ENCODE assay signal across 10 cellular contexts in genomic region chr1:212242288-212242984, GRCh38. TPM values are rescaled to one million over a fixed set of nuclear protein-coding genes. Genes with fewer than 3 reads are reported as not detected.
DNase-seq lines count a peak whose midpoint lies in the region; ATAC-seq, FAIRE-seq and TF ChIP-seq lines count a peak whose summit lies in the region.
"Had no signal": no experiment of that assay in that cellular context is flagged by ENCODE, and none has a peak within 500 bp of the region (broad histone marks: within the 10 kb centered on the region; RNA-seq: fewer than 3 reads in every experiment).

No MANE protein-coding gene starts in this region.

- TF ChIP-seq CTCF in astrocyte (IDR thresholded peaks at IDR 0.05; ENCODE audit: insufficient read depth, low read depth, low read length) (no peak), thyroid gland (IDR thresholded peaks at IDR 0.05) (no peak), GM13977 (IDR thresholded peaks at IDR 0.05; ENCODE audit: extremely low read depth, insufficient read depth, missing control alignments) (no peak)

- H3K79me2 ChIP-seq in astrocyte (ENCODE audit: insufficient read depth, low read length), result no peaks in the 10 kb centered on the region

- H3K4me3 ChIP-seq in astrocyte (ENCODE audit: insufficient read depth, low read depth, low read length), result no peak overlapping the region
- no peak overlapping the region for H3K4me3 ChIP-seq in thyroid gland (replicated peaks in 1 of 3)

- no peaks in the 10 kb centered on the region for H3K36me3 Mint-ChIP-seq in T-helper 2 cell treated with Interferon-gamma antibody and Interleukin-4, amounts not matched to agents 5 μg/mL and 100 μg/mL, for 36 hours (ENCODE audit: low read depth)
- no peaks in the 10 kb centered on the region for H3K36me3 Mint-ChIP-seq in astrocyte (ENCODE audit: low read depth, unreplicated experiment)

- no peak for TF ChIP-seq POLR2A in thyroid gland (IDR thresholded peaks at IDR 0.05)

- H3K27me3 Mint-ChIP-seq in T-helper 2 cell treated with Interferon-gamma antibody and Interleukin-4, amounts not matched to agents 5 μg/mL and 100 μg/mL, for 36 hours (ENCODE audit: low read depth), result no peaks in the 10 kb centered on the region
- peaks cover 9% of the 10 kb centered on the region for H3K27me3 Mint-ChIP-seq in astrocyte (ENCODE audit: low read depth, unreplicated experiment)

- H3K36me3 ChIP-seq in astrocyte (ENCODE audit: insufficient read depth, low read length) (no peaks in the 10 kb centered on the region), thyroid gland (no peaks in the 10 kb centered on the region)

- no peaks in the 10 kb centered on the region for H3K4me1 ChIP-seq in astrocyte (ENCODE audit: insufficient read depth, low read length)
- H3K4me1 ChIP-seq in thyroid gland, result peaks cover 24 to 34% of the 10 kb centered on the region in 2 donors

- no peak overlapping the region for H3K9ac ChIP-seq in astrocyte (ENCODE audit: low read length)

- no peaks in the 10 kb centered on the region for H3K9me3 ChIP-seq in astrocyte (ENCODE audit: insufficient read depth, low read depth, low read length)
- no peaks in the 10 kb centered on the region for H3K9me3 ChIP-seq in thyroid gland

- no peaks in the 10 kb centered on the region for H4K20me1 ChIP-seq in astrocyte (ENCODE audit: insufficient read depth, low read length)

- WGBS in thyroid gland, 2 donors, result 66% methylated on average over 11 of the region's 11 CpGs

- FAIRE-seq in astrocyte (lab: Jason Lieb, UNC), result no peak

- H3K4me1 Mint-ChIP-seq in T-helper 2 cell treated with Interferon-gamma antibody and Interleukin-4, amounts not matched to agents 5 μg/mL and 100 μg/mL, for 36 hours (ENCODE audit: low read depth), result peaks cover 28% of the 10 kb centered on the region
- peaks cover 10% of the 10 kb centered on the region for H3K4me1 Mint-ChIP-seq in astrocyte (ENCODE audit: low read depth, unreplicated experiment)

- intact Hi-C loops in thyroid gland (cut with DNase I), result no loop called here

- H3K4me3 Mint-ChIP-seq in T-helper 2 cell treated with Interferon-gamma antibody and Interleukin-4, amounts not matched to agents 5 μg/mL and 100 μg/mL, for 36 hours, result peak overlapping the region; percentile 40
- H3K4me3 Mint-ChIP-seq in astrocyte (ENCODE audit: unreplicated experiment), result no peak overlapping the region

- no peak for DNase-seq in T-helper 2 cell treated with Interferon-gamma antibody and Interleukin-4, amounts not matched to agents 5 μg/mL and 100 μg/mL, for 36 hours (ENCODE audit: low spot score)
- DNase-seq in T-helper 2 cell (no peak), astrocyte (ENCODE audit: low read depth) (no peak), left lobe of liver (ENCODE audit: low spot score) (peak; percentile 78), thyroid gland (no peak), GM13977 (ENCODE audit: low spot score) (no peak), SW480 (ENCODE audit: low spot score) (no peak)
- DNase-seq: activated CD4-positive, CD25-positive, alpha-beta regulatory T cell treated with anti-CD3 and anti-CD28 coated beads, Interleukin-2, amount 50 U/mL, for 72 hours; NCI-H748 treated with DMSO at 0.1 percent for 48 hours had no signal

- no peak overlapping the region for H3K4me2 ChIP-seq in astrocyte (ENCODE audit: low read length)

- H3K9me3 Mint-ChIP-seq in T-helper 2 cell treated with Interferon-gamma antibody and Interleukin-4, amounts not matched to agents 5 μg/mL and 100 μg/mL, for 36 hours, result no peaks in the 10 kb centered on the region
- H3K9me3 Mint-ChIP-seq in astrocyte (ENCODE audit: unreplicated experiment), result no peaks in the 10 kb centered on the region

- in situ Hi-C loops in GM13977 (cut with MboI; ENCODE audit: low pct_unique_long_range_greater_than_20kb, low sequenced_read_pairs, unreplicated experiment), result no loop called here

- H3K27ac Mint-ChIP-seq in T-helper 2 cell treated with Interferon-gamma antibody and Interleukin-4, amounts not matched to agents 5 μg/mL and 100 μg/mL, for 36 hours, result peak overlapping the region; percentile 18
- H3K27ac Mint-ChIP-seq in astrocyte (ENCODE audit: unreplicated experiment), result no peak overlapping the region

- no peaks in the 10 kb centered on the region for H3K27me3 ChIP-seq in astrocyte (ENCODE audit: insufficient read depth, low read length)
- H3K27me3 ChIP-seq in thyroid gland, result no peaks in the 10 kb centered on the region

- ATAC-seq in left lobe of liver (peak; percentile 72), GM19351 (IDR thresholded peaks at IDR 0.05; ENCODE audit: unreplicated experiment) (no peak)

- H3K27ac ChIP-seq in astrocyte (ENCODE audit: low read depth, low read length), result no peak overlapping the region
- peak overlapping the region; percentile 30 to 64 (median 49) for H3K27ac ChIP-seq in thyroid gland

- H2AFZ ChIP-seq in astrocyte (ENCODE audit: low read depth, low read length), result peak overlapping the region; percentile 39

RNA-seq across cellular contexts. Expression of gene PPP2R5A, which starts 42.8 kb away (rescaled TPM):
- total RNA-seq in astrocyte (13.2 and 14.6 TPM in 2 replicates), left lobe of liver (37.6 TPM), thyroid gland (10 to 100 TPM; 62.7 to 81.5 (median 70.1) TPM)
